ENCODE assay signal across 1 cellular context in genomic region chr4:102819588-102820365, GRCh38.
TF ChIP-seq lines count a peak whose summit lies in the region.

No MANE protein-coding gene starts in this region.

TF ChIP-seq in GM23338, 12 proteins besides CTCF, POLR2A, EP300 and RAD21 (continued from another document):
- TF ChIP-seq ZNF462 (CRISPR knock-in tag; IDR thresholded peaks at IDR 0.05), result no peak
- no peak for TF ChIP-seq STAT1 (IDR thresholded peaks at IDR 0.05; ENCODE audit: unreplicated experiment)
- TF ChIP-seq NANOG (IDR thresholded peaks at IDR 0.05; ENCODE audit: borderline replicate concordance), result no peak
- TF ChIP-seq REST (IDR thresholded peaks at IDR 0.05; ENCODE audit: unreplicated experiment), result no peak
- no peak for TF ChIP-seq CREB1 (CRISPR knock-in tag; IDR thresholded peaks at IDR 0.05; ENCODE audit: low read depth)
TF ChIP-seq in GM23338: peak in this region for 0.
